ENCODE assay signal across 1 cellular context in the genomic region with DNA sequence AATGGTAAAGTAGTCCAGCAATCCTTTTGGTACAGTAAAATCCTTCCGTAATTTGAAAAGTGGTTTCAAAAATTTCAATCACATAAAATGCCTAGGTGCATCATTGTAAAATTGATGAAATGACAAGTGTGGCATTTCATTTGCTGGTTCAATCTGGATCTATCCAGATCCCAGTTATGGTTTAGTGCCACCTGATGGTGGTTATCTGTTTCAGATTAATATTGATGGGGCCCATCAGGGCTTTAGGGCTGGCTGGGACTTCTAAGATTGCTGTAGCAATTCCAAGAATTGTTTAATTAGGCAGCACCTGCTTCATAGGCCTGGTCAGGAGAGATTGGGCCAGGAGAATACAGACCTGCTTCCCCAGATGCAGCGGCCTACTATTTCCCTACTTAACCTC.
TF ChIP-seq lines count a peak whose summit lies in the region.

No MANE protein-coding gene starts in this region.

TF ChIP-seq in IMR-90, 13 proteins besides CTCF, POLR2A, EP300 and RAD21 (continued from another document):
- TF ChIP-seq MAFK (IDR thresholded peaks at IDR 0.05; ENCODE audit: low read depth, low read length) (no peak), MXI1 (IDR thresholded peaks at IDR 0.05; ENCODE audit: borderline replicate concordance, low read depth, low read length) (no peak), RCOR1 (IDR thresholded peaks at IDR 0.05; ENCODE audit: insufficient replicate concordance, low read length) (no peak)
